Comparison of ENCODE assay signal across 8 cellular contexts in genomic region chr16:8885674-8886592, GRCh38. TPM values are rescaled to one million over a fixed set of nuclear protein-coding genes. Genes with fewer than 3 reads are reported as not detected.
DNase-seq lines count a peak whose midpoint lies in the region; ATAC-seq and TF ChIP-seq lines count a peak whose summit lies in the region.

No MANE protein-coding gene starts in this region.

- no peaks in the 10 kb centered on the region for H3K9me3 Mint-ChIP-seq in naive thymus-derived CD4-positive, alpha-beta T cell

- peak overlapping the region in 6 of 9 donors; percentile 22 to 72 (median 43) for H3K27ac Mint-ChIP-seq in naive thymus-derived CD4-positive, alpha-beta T cell

- H3K9me3 ChIP-seq in DND-41 (ENCODE audit: insufficient read depth, low read length, severe bottlenecking) (no peaks in the 10 kb centered on the region), colonic mucosa (no peaks in the 10 kb centered on the region), ascending aorta (no peaks in the 10 kb centered on the region)
- H3K9me3 ChIP-seq in naive thymus-derived CD4-positive, alpha-beta T cell (ENCODE audit: control insufficient read depth in 2 of 3, low read length in 3 of 3), result no peaks in the 10 kb centered on the region

- CTCF ChIA-PET in naive thymus-derived CD4-positive, alpha-beta T cell (lab: Charles Lee), result no interaction called here

- no peak overlapping the region for H3K4me2 ChIP-seq in DND-41 (ENCODE audit: insufficient read depth, low read length)

- no peak for TF ChIP-seq POLR2A in NB4 (IDR thresholded peaks at IDR 0.05; ENCODE audit: extremely low read depth, insufficient read length)

- peaks cover 26% of the 10 kb centered on the region for H3K36me3 ChIP-seq in DND-41 (ENCODE audit: insufficient read depth, low read length)
- no peaks in the 10 kb centered on the region for H3K36me3 ChIP-seq in colonic mucosa
- peaks cover 0 to 11% (median 0%) of the 10 kb centered on the region in 3 experiments for H3K36me3 ChIP-seq in naive thymus-derived CD4-positive, alpha-beta T cell (ENCODE audit: control insufficient read depth in 2 of 3, insufficient read depth in 3 of 3, low read length in 3 of 3)
- H3K36me3 ChIP-seq in ascending aorta, result peaks cover 14 to 16% of the 10 kb centered on the region in 2 donors

- peaks cover 0 to 10% (median 7%) of the 10 kb centered on the region in 5 donors for H3K27me3 Mint-ChIP-seq in naive thymus-derived CD4-positive, alpha-beta T cell

- H3K4me3 ChIP-seq in DND-41 (ENCODE audit: low read depth in 1 of 2, low read length in 2 of 2) (no peak overlapping the region), NB4 (ENCODE audit: low read depth, low read length) (no peak overlapping the region), colonic mucosa (no peak overlapping the region), ascending aorta (no peak overlapping the region)
- no peak overlapping the region for H3K4me3 ChIP-seq in naive thymus-derived CD4-positive, alpha-beta T cell (ENCODE audit: low read length)

- no peaks in the 10 kb centered on the region for H3K4me1 ChIP-seq in DND-41 (ENCODE audit: insufficient read depth, low read length)
- H3K4me1 ChIP-seq in colonic mucosa, result peaks cover 13% of the 10 kb centered on the region
- H3K4me1 ChIP-seq in naive thymus-derived CD4-positive, alpha-beta T cell (ENCODE audit: control insufficient read depth in 2 of 2, insufficient read depth in 2 of 2, low read length in 2 of 2), result no peaks in the 10 kb centered on the region
- H3K4me1 ChIP-seq in ascending aorta, result peaks cover 0 to 7% of the 10 kb centered on the region in 2 donors

- TF ChIP-seq CTCF in DND-41 (IDR thresholded peaks at IDR 0.05; ENCODE audit: borderline replicate concordance, extremely low read depth, low read length, poor library complexity, severe bottlenecking), result peak; percentile 24
- TF ChIP-seq CTCF in NB4 (IDR thresholded peaks at IDR 0.05; ENCODE audit: low read depth, low read length), result no peak
- TF ChIP-seq CTCF in colonic mucosa (IDR thresholded peaks at IDR 0.05), result no peak
- no peak for TF ChIP-seq CTCF in ascending aorta (IDR thresholded peaks at IDR 0.05)

- H3K79me2 ChIP-seq in DND-41 (ENCODE audit: insufficient read depth, low read length), result no peaks in the 10 kb centered on the region

- H4K20me1 ChIP-seq in DND-41 (ENCODE audit: insufficient read depth, low read length), result peaks cover 30% of the 10 kb centered on the region

- no peak overlapping the region for H2AFZ ChIP-seq in DND-41 (ENCODE audit: low read depth, low read length)

- no peak for DNase-seq in DND-41
- peak; percentile 24 for DNase-seq in NB4 (ENCODE audit: low read depth)
- DNase-seq in colonic mucosa, result no peak
- DNase-seq in naive thymus-derived CD4-positive, alpha-beta T cell, result no peak
- DNase-seq in stimulated activated CD4-positive, alpha-beta T cell treated with anti-CD3 and anti-CD28 coated beads, Interleukin-1b, Interleukin-23, amount 100 ng/mL, for 48 hours, result no peak
- DNase-seq in stimulated activated naive CD4-positive, alpha-beta T cell (lab: John Stamatoyannopoulos, UW), result no peak
- DNase-seq in hypothalamus (lab: John Stamatoyannopoulos, UW), result no peak
- DNase-seq in ascending aorta (ENCODE audit: low spot score in 2 of 2), result no peak

- ATAC-seq in DND-41 (ENCODE audit: insufficient read depth, low read depth), result peak; percentile 30
- no peak for ATAC-seq in naive thymus-derived CD4-positive, alpha-beta T cell

- intact Hi-C loops in colonic mucosa (cut with DNase I) (no loop called here), ascending aorta (cut with DNase I) (loop anchor here (5.0 kb wide), 1 partner anchor 76 kb away; the partner anchor contains the start of gene USP7)
- intact Hi-C loops in naive thymus-derived CD4-positive, alpha-beta T cell (cut with micrococcal nuclease), result no loop called here

- H3K9ac ChIP-seq in DND-41 (ENCODE audit: low read depth, low read length) (no peak overlapping the region), colonic mucosa (ENCODE audit: low read depth in 2 of 2, low read length in 2 of 2) (peak overlapping the region; percentile 9 to 24)

- no peak overlapping the region for H3K27ac ChIP-seq in DND-41 (ENCODE audit: low read length)
- no peak overlapping the region for H3K27ac ChIP-seq in colonic mucosa
- no peak overlapping the region for H3K27ac ChIP-seq in naive thymus-derived CD4-positive, alpha-beta T cell (ENCODE audit: low read depth, low read length)
- no peak overlapping the region for H3K27ac ChIP-seq in ascending aorta

- peak overlapping the region in 2 of 10 donors; percentile 29 to 35 for H3K4me3 Mint-ChIP-seq in naive thymus-derived CD4-positive, alpha-beta T cell

- peaks cover 0 to 8% (median 0%) of the 10 kb centered on the region in 5 donors for H3K36me3 Mint-ChIP-seq in naive thymus-derived CD4-positive, alpha-beta T cell

- H3K27me3 ChIP-seq in DND-41 (ENCODE audit: insufficient read depth, low read length, poor library complexity) (no peaks in the 10 kb centered on the region), colonic mucosa (no peaks in the 10 kb centered on the region), ascending aorta (no peaks in the 10 kb centered on the region)
- H3K27me3 ChIP-seq in naive thymus-derived CD4-positive, alpha-beta T cell (ENCODE audit: control insufficient read depth in 2 of 2, insufficient read depth in 2 of 2, low read length in 2 of 2), result no peaks in the 10 kb centered on the region

- peaks cover 6 to 9% (median 8%) of the 10 kb centered on the region in 7 donors for H3K4me1 Mint-ChIP-seq in naive thymus-derived CD4-positive, alpha-beta T cell

- POLR2A ChIA-PET in naive thymus-derived CD4-positive, alpha-beta T cell (lab: Charles Lee), result no interaction called here

RNA-seq across cellular contexts. Expression of gene LITAFD, which starts 3.8 kb away (rescaled TPM):
- total RNA-seq in colonic mucosa, result not detected
- not detected for total RNA-seq in naive thymus-derived CD4-positive, alpha-beta T cell
- polyA plus RNA-seq in naive thymus-derived CD4-positive, alpha-beta T cell, result not detected
- total RNA-seq in ascending aorta, result not detected

RNA-seq across cellular contexts. Expression of gene CARHSP1, which starts 17.1 kb away (rescaled TPM):
- total RNA-seq in colonic mucosa, result 10 to 100 TPM; 75.7 to 77.9 TPM
- 100 to 1,000 TPM in 1 of 5 experiments, 10 to 100 TPM in 4; 29.6 to 123 (median 39.9) TPM for total RNA-seq in naive thymus-derived CD4-positive, alpha-beta T cell
- 10 to 100 TPM; 24.9 to 32.7 TPM for polyA plus RNA-seq in naive thymus-derived CD4-positive, alpha-beta T cell
- total RNA-seq in ascending aorta, result 151 TPM
